8 cellular contexts compared by ENCODE assay signal in the genomic region with DNA sequence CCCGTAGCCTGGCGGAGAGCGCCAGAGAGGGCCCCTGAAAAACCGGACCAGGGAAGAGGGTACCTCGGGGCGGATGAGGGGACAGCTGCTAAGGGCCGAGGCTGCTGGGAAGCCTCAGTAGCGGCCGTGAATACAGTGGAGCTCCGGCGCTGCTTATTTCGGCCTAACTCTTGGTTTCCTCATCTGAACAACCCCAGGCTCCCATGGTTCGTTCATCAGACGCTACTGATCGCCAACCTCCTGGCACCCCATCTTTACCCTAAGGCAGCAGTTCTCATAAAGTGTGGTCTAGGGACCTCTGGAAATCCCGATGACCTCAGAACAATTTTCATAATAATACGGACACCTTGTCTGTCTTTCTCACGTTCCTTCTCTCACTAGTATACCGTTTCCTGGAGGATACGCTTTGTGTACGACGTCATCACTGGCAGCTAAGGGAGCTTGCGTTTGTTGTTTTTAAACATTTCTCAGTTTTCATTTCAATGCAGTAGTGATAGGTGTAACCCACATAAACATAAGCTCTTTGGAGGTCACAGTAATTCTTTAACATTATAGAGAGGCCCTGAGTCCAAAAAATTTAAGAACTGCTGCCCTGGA.
DNase-seq lines count a peak whose midpoint lies in the region; ATAC-seq and TF ChIP-seq lines count a peak whose summit lies in the region.

No MANE protein-coding gene starts in this region.

- H3K27me3 ChIP-seq in NT2/D1 (ENCODE audit: insufficient read depth, insufficient read length): no peaks in the 10 kb centered on the region

- no peak for TF ChIP-seq CTCF in AG09309 (IDR thresholded peaks at IDR 0.05; ENCODE audit: control insufficient read depth, insufficient read depth, low read depth, low read length, missing control alignments)

- H3K4me1 ChIP-seq in NT2/D1 (ENCODE audit: insufficient read depth, insufficient read length): no peaks in the 10 kb centered on the region

- H3K4me3 ChIP-seq in AG09309 (ENCODE audit: control insufficient read depth, low read depth, low read length) (peak overlapping the region; percentile 66), NT2/D1 (ENCODE audit: insufficient read length, low read depth) (peak overlapping the region; percentile 89)

- ATAC-seq in GM18858 (IDR thresholded peaks at IDR 0.05; ENCODE audit: unreplicated experiment): peak; percentile 31
- peak; percentile 42 for ATAC-seq in HG03025 (IDR thresholded peaks at IDR 0.05; ENCODE audit: low FRiP score, unreplicated experiment)

- no peak for DNase-seq in AG09309 (ENCODE audit: low read depth)
- DNase-seq in NT2/D1 (ENCODE audit: low read depth, low spot score): no peak
- peak; percentile 40 for DNase-seq in dedifferentiated amniotic fluid mesenchymal stem cell (ENCODE audit: extremely low spot score)
- peak; percentile 27 for DNase-seq in midbrain (lab: John Stamatoyannopoulos, UW)
- no peak for DNase-seq in NAMALWA (ENCODE audit: low spot score)
- no peak for DNase-seq in activated CD4-positive, alpha-beta T cell treated with anti-CD3 and anti-CD28 coated beads for 4 hours

- H3K9ac ChIP-seq in NT2/D1 (ENCODE audit: insufficient read length, low read depth): peak overlapping the region; percentile 92

- peaks cover 8% of the 10 kb centered on the region for H3K9me3 ChIP-seq in NT2/D1 (ENCODE audit: insufficient read depth, low read length)

- no peaks in the 10 kb centered on the region for H3K36me3 ChIP-seq in NT2/D1 (ENCODE audit: insufficient read depth, insufficient read length, low read length)

Comparison
In these comparisons a context has a peak if more than half of its experiments do, and no peak if none do; other contexts are left out.
1. DNase-seq: peak in dedifferentiated amniotic fluid mesenchymal stem cell (single experiment) and midbrain (single experiment); none in AG09309 (single experiment), NT2/D1 (single experiment), NAMALWA (single experiment) and activated CD4-positive, alpha-beta T cell treated with anti-CD3 and anti-CD28 coated beads for 4 hours (0 of 2).